In the genomic region with DNA sequence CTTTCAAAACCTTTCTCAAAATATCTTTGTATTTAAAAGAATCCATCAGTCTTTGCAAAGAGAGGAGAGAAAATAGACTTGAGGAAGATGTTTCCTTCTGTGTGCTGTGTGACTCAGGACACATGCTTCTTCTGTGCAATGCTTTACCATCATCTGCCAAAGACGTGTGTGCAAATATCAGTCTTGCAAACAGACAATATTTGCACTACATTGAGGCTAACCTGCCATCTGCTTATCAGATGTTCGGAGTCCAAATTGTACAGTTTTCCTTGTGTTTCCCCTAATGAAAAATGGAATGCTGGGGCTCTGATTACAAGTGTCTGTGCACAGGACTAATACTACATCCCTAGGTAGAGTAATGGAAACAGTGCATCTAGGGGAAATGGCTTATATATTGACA, we compare ENCODE assay signal across 1 cellular context.
TF ChIP-seq lines count a peak whose summit lies in the region.

No MANE protein-coding gene starts in this region.

TF ChIP-seq in HepG2, 621 proteins besides CTCF, POLR2A, EP300 and RAD21 (continued from another document and continues in another):
- TF ChIP-seq, protein P1, sequence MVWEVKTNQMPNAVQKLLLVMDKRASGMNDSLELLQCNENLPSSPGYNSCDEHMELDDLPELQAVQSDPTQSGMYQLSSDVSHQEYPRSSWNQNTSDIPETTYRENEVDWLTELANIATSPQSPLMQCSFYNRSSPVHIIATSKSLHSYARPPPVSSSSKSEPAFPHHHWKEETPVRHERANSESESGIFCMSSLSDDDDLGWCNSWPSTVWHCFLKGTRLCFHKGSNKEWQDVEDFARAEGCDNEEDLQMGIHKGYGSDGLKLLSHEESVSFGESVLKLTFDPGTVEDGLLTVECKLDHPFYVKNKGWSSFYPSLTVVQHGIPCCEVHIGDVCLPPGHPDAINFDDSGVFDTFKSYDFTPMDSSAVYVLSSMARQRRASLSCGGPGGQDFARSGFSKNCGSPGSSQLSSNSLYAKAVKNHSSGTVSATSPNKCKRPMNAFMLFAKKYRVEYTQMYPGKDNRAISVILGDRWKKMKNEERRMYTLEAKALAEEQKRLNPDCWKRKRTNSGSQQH (CRISPR knock-in tag; IDR thresholded peaks at IDR 0.05; ENCODE audit: low read depth) = no peak
- TF ChIP-seq YEATS4 (CRISPR knock-in tag; IDR thresholded peaks at IDR 0.05; ENCODE audit: borderline replicate concordance) (no peak), JARID2 (CRISPR knock-in tag; IDR thresholded peaks at IDR 0.05; ENCODE audit: insufficient replicate concordance) (no peak), SOX5 (CRISPR knock-in tag; IDR thresholded peaks at IDR 0.05; ENCODE audit: borderline replicate concordance) (0 out of 2 replicates have a peak, but pooled peaks have one; percentile 10), TARDBP (CRISPR knock-in tag; IDR thresholded peaks at IDR 0.05) (no peak), ZNF747 (CRISPR knock-in tag; IDR thresholded peaks at IDR 0.05; ENCODE audit: borderline replicate concordance) (no peak), ZNF598 (CRISPR knock-in tag; IDR thresholded peaks at IDR 0.05; ENCODE audit: borderline replicate concordance) (no peak), ZNF546 (CRISPR knock-in tag; conservative IDR thresholded peaks at IDR 0.05) (no peak), ZKSCAN1 (IDR thresholded peaks at IDR 0.05; ENCODE audit: low read length) (no peak), ISX (CRISPR knock-in tag; conservative IDR thresholded peaks at IDR 0.05) (no peak), THRA (CRISPR knock-in tag; IDR thresholded peaks at IDR 0.05; ENCODE audit: borderline replicate concordance) (no peak), HMG20B (CRISPR knock-in tag; conservative IDR thresholded peaks at IDR 0.05) (no peak), MIXL1 (CRISPR knock-in tag; IDR thresholded peaks at IDR 0.05) (peak; percentile 91), MBD4 (IDR thresholded peaks at IDR 0.05; ENCODE audit: borderline replicate concordance, low read length) (no peak), ZSCAN5A (CRISPR knock-in tag; IDR thresholded peaks at IDR 0.05; ENCODE audit: borderline replicate concordance) (no peak), ZNF383 (CRISPR knock-in tag; IDR thresholded peaks at IDR 0.05; ENCODE audit: borderline replicate concordance) (no peak), ZNF142 (CRISPR knock-in tag; IDR thresholded peaks at IDR 0.05) (no peak), PRDM4 (CRISPR knock-in tag; IDR thresholded peaks at IDR 0.05; ENCODE audit: borderline replicate concordance) (no peak), MBNL3 (CRISPR knock-in tag; conservative IDR thresholded peaks at IDR 0.05) (no peak), ZNF296 (CRISPR knock-in tag; conservative IDR thresholded peaks at IDR 0.05) (no peak), SIN3B (IDR thresholded peaks at IDR 0.05; ENCODE audit: low read length) (no peak), ZNF496 (CRISPR knock-in tag; IDR thresholded peaks at IDR 0.05; ENCODE audit: insufficient replicate concordance) (no peak), ZBTB7B (CRISPR knock-in tag; IDR thresholded peaks at IDR 0.05) (no peak), PRDM10 (CRISPR knock-in tag; IDR thresholded peaks at IDR 0.05; ENCODE audit: low read depth) (no peak), ZKSCAN8 (CRISPR knock-in tag; IDR thresholded peaks at IDR 0.05; ENCODE audit: borderline replicate concordance) (no peak), SSRP1 (CRISPR knock-in tag; IDR thresholded peaks at IDR 0.05) (no peak), MTF1 (CRISPR knock-in tag; IDR thresholded peaks at IDR 0.05) (no peak), HDAC1 (CRISPR knock-in tag; IDR thresholded peaks at IDR 0.05) (peak; percentile 53; the same call in 1 of the 2 replicates), FOSL2 (CRISPR knock-in tag; IDR thresholded peaks at IDR 0.05) (peak; percentile 31; the same call in 1 of the 2 replicates), SOX13 (IDR thresholded peaks at IDR 0.05) (no peak), SOX13 (CRISPR knock-in tag; conservative IDR thresholded peaks at IDR 0.05 in 1 of 2, IDR thresholded peaks at IDR 0.05 in 1 of 2) (peak in 1 of 2 experiments; percentile 58; a peak in 2 of 4 replicates)
- TF ChIP-seq, protein P2, sequence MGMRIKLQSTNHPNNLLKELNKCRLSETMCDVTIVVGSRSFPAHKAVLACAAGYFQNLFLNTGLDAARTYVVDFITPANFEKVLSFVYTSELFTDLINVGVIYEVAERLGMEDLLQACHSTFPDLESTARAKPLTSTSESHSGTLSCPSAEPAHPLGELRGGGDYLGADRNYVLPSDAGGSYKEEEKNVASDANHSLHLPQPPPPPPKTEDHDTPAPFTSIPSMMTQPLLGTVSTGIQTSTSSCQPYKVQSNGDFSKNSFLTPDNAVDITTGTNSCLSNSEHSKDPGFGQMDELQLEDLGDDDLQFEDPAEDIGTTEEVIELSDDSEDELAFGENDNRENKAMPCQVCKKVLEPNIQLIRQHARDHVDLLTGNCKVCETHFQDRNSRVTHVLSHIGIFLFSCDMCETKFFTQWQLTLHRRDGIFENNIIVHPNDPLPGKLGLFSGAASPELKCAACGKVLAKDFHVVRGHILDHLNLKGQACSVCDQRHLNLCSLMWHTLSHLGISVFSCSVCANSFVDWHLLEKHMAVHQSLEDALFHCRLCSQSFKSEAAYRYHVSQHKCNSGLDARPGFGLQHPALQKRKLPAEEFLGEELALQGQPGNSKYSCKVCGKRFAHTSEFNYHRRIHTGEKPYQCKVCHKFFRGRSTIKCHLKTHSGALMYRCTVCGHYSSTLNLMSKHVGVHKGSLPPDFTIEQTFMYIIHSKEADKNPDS (CRISPR knock-in tag; IDR thresholded peaks at IDR 0.05) = no peak
- TF ChIP-seq, protein P3, sequence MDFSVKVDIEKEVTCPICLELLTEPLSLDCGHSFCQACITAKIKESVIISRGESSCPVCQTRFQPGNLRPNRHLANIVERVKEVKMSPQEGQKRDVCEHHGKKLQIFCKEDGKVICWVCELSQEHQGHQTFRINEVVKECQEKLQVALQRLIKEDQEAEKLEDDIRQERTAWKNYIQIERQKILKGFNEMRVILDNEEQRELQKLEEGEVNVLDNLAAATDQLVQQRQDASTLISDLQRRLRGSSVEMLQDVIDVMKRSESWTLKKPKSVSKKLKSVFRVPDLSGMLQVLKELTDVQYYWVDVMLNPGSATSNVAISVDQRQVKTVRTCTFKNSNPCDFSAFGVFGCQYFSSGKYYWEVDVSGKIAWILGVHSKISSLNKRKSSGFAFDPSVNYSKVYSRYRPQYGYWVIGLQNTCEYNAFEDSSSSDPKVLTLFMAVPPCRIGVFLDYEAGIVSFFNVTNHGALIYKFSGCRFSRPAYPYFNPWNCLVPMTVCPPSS (IDR thresholded peaks at IDR 0.05) = no peak
- TF ChIP-seq, protein P4, sequence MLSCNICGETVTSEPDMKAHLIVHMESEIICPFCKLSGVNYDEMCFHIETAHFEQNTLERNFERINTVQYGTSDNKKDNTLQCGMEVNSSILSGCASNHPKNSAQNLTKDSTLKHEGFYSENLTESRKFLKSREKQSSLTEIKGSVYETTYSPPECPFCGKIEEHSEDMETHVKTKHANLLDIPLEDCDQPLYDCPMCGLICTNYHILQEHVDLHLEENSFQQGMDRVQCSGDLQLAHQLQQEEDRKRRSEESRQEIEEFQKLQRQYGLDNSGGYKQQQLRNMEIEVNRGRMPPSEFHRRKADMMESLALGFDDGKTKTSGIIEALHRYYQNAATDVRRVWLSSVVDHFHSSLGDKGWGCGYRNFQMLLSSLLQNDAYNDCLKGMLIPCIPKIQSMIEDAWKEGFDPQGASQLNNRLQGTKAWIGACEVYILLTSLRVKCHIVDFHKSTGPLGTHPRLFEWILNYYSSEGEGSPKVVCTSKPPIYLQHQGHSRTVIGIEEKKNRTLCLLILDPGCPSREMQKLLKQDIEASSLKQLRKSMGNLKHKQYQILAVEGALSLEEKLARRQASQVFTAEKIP (CRISPR knock-in tag; IDR thresholded peaks at IDR 0.05; ENCODE audit: borderline replicate concordance) = no peak
